19 cellular contexts compared by ENCODE assay signal in the genomic region with DNA sequence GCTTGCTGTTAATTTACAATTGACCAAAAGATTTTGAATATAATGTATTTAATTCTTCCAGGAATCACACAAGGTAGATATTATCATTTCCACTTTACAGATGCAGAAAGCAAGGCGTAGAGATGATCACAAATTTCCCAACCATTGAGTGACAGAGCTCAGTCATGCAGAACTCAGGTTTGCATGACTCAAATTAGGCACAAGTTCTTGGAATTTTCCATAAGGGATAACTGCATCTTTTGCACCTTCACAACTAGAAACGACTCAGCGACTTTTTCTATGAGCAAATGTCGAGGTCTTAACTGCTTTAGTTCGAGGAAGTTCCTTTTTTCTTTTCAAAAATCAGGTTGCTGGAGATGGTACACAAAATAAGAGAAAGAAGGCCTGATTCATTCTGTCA.
"Had no signal": no experiment of that assay in that cellular context is flagged by ENCODE, and none has a peak within 500 bp of the region (broad histone marks: within the 10 kb centered on the region; RNA-seq: fewer than 3 reads in every experiment).

No MANE protein-coding gene starts in this region.

- H3K4me3 Mint-ChIP-seq: naive B cell, nephron had no signal

- DNase-seq: colonic mucosa; dermis blood vessel endothelial cell; erythroblast; foreskin melanocyte; heart left ventricle; hippocampal formation; mesendoderm; naive B cell; posterior cingulate gyrus; sigmoid colon; stimulated activated CD4-positive, alpha-beta T cell treated with anti-CD3 and anti-CD28 coated beads, Interleukin-12 subunit alpha, Interleukin-12 subunit beta, amount 100 ng/mL, for 4 hours; stimulated activated naive CD4-positive, alpha-beta T cell; stomach; substantia nigra had no signal

- H3K9me3 ChIP-seq: colonic mucosa, neutrophil, right atrium auricular region, stomach, thoracic aorta had no signal

- H3K36me3 Mint-ChIP-seq: naive B cell had no signal

- H3K27me3 ChIP-seq: colonic mucosa, heart left ventricle, neutrophil, right atrium auricular region, sigmoid colon, stomach had no signal

- ATAC-seq: heart left ventricle had no signal

- H3K27ac ChIP-seq: colonic mucosa, heart left ventricle, neutrophil, right atrium auricular region, sigmoid colon, skin epidermis, stomach, thoracic aorta had no signal

- H3K4me1 ChIP-seq: colonic mucosa, heart left ventricle, right atrium auricular region, sigmoid colon, stomach had no signal

- H3K4me3 ChIP-seq: colonic mucosa, heart left ventricle, right atrium auricular region, sigmoid colon, skin epidermis, stomach, thoracic aorta had no signal

- H3K4me1 Mint-ChIP-seq: naive B cell, nephron had no signal

- H3K27ac Mint-ChIP-seq: naive B cell, nephron had no signal

- H3K36me3 ChIP-seq: colonic mucosa, heart left ventricle, neutrophil, right atrium auricular region, sigmoid colon, stomach, thoracic aorta had no signal
